In the genomic region with DNA sequence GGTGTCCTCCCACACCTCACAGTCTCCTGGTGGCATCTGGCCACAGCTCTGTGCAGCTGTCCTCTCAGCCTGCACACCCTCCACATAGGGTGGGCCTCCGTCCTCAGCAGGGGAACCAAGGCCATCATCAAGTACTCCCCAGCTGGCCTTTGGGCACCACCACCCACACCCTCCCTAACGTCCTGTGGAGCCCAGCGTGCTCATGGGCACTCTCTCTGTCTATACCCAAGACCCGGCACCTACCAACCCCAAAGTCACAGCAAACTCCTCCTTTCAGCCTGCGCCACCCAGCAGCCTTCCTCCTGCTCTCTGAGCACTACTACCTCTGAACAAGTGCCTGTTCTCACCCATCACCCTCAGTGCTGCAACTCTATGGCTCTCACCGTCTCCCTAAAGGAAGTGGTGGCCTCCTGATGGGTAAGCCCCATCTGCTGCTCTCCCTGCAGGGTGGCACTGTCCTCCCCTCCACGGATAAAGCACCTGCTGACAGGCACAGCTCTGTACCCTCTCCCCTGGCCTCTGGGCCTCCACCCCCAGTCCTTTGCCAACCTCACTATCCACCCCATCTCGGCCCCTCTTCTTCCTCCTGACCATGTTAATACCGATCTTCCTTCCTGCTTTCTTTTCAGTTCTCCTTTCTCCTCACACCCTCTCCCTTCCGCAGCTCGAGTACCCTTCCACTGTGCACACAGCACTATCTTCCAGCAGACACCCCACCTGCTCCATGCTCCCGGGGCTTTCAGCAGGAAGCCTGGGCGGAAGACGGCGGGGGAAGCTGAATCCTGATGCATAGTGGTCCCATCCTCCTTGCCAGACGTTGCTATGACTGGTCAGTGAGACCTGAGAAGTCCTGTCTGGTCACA, we compare ENCODE assay signal across 14 cellular contexts. TPM values are rescaled to one million over a fixed set of nuclear protein-coding genes. Genes with fewer than 3 reads are reported as not detected.
DNase-seq lines count a peak whose midpoint lies in the region; ATAC-seq and TF ChIP-seq lines count a peak whose summit lies in the region.
"Had no signal": no experiment of that assay in that cellular context is flagged by ENCODE, and none has a peak within 500 bp of the region (broad histone marks: within the 10 kb centered on the region; RNA-seq: fewer than 3 reads in every experiment).

No MANE protein-coding gene starts in this region.

- no peaks in the 10 kb centered on the region for H3K9me3 Mint-ChIP-seq in activated naive CD8-positive, alpha-beta T cell treated with anti-CD3 and anti-CD28 coated beads, Interleukin-2, amount 50 U/mL, for 24 hours

- H3K4me1 ChIP-seq in right atrium auricular region (peaks cover 0 to 14% of the 10 kb centered on the region in 2 donors), heart right ventricle (peaks cover 0 to 16% (median 11%) of the 10 kb centered on the region in 9 donors)

- H3K36me3 Mint-ChIP-seq in activated naive CD8-positive, alpha-beta T cell treated with anti-CD3 and anti-CD28 coated beads, Interleukin-2, amount 50 U/mL, for 24 hours (ENCODE audit: low read depth) = no peaks in the 10 kb centered on the region

- H3K27ac Mint-ChIP-seq in activated naive CD8-positive, alpha-beta T cell treated with anti-CD3 and anti-CD28 coated beads, Interleukin-2, amount 50 U/mL, for 24 hours = no peak overlapping the region

- no peak overlapping the region for H3K4me3 Mint-ChIP-seq in activated naive CD8-positive, alpha-beta T cell treated with anti-CD3 and anti-CD28 coated beads, Interleukin-2, amount 50 U/mL, for 24 hours

- 83 to 85% methylated on average over 16 of the region's 16 CpGs for WGBS in heart right ventricle, 2 donors

- H3K36me3 ChIP-seq in right atrium auricular region (no peaks in the 10 kb centered on the region), heart right ventricle (peaks cover 0 to 20% (median 0%) of the 10 kb centered on the region in 9 donors)

- H3K4me3 ChIP-seq in right atrium auricular region (no peak overlapping the region), heart right ventricle (no peak overlapping the region)
- H3K4me3 ChIP-seq: GM23248, hepatocyte had no signal

- H3K27me3 Mint-ChIP-seq in activated naive CD8-positive, alpha-beta T cell treated with anti-CD3 and anti-CD28 coated beads, Interleukin-2, amount 50 U/mL, for 24 hours = no peaks in the 10 kb centered on the region

- TF ChIP-seq CTCF in right atrium auricular region (IDR thresholded peaks at IDR 0.05) (no peak), heart right ventricle (IDR thresholded peaks at IDR 0.05) (no peak)

- intact Hi-C loops in heart right ventricle (cut with DNase I) = no loop called here

- H3K27me3 ChIP-seq in right atrium auricular region (no peaks in the 10 kb centered on the region), heart right ventricle (no peaks in the 10 kb centered on the region)
- H3K27me3 ChIP-seq: hepatocyte had no signal

- DNase-seq in right atrium auricular region (ENCODE audit: low spot score) (peak; percentile 54), heart right ventricle (no peak), ureter (ENCODE audit: low spot score) (peak; percentile 22)
- no peak for DNase-seq in activated naive CD8-positive, alpha-beta T cell treated with anti-CD3 and anti-CD28 coated beads, Interleukin-2, amount 50 U/mL, for 24 hours
- DNase-seq: activated naive CD4-positive, alpha-beta T cell treated with Interleukin-2 at 50 U/mL for 16 hours; left ventricle myocardium superior; NCI-H1436; SK-N-SH had no signal

- H3K4me1 Mint-ChIP-seq in activated naive CD8-positive, alpha-beta T cell treated with anti-CD3 and anti-CD28 coated beads, Interleukin-2, amount 50 U/mL, for 24 hours = peaks cover 14% of the 10 kb centered on the region

- H3K27ac ChIP-seq in right atrium auricular region = no peak overlapping the region
- no peak overlapping the region for H3K27ac ChIP-seq in heart right ventricle
- H3K27ac ChIP-seq: GM23248, hepatocyte had no signal

- no peak for ATAC-seq in heart right ventricle
- peak; percentile 66 for ATAC-seq in HG02623 (IDR thresholded peaks at IDR 0.05; ENCODE audit: unreplicated experiment)
- ATAC-seq in activated naive CD8-positive, alpha-beta T cell treated with anti-CD3 and anti-CD28 coated beads, Interleukin-2, amount 50 U/mL, for 24 hours = peak; percentile 18
- ATAC-seq in HG03521 (IDR thresholded peaks at IDR 0.05; ENCODE audit: unreplicated experiment) = no peak
- no peak for ATAC-seq in HG02884 (IDR thresholded peaks at IDR 0.05; ENCODE audit: unreplicated experiment)
- ATAC-seq in HG03280 (IDR thresholded peaks at IDR 0.05; ENCODE audit: unreplicated experiment) = no peak
- ATAC-seq: left ventricle myocardium superior had no signal

- H3K9me3 ChIP-seq in right atrium auricular region (no peaks in the 10 kb centered on the region), heart right ventricle (peaks cover 0 to 6% (median 0%) of the 10 kb centered on the region in 11 donors)
- H3K9me3 ChIP-seq: SK-N-SH had no signal

RNA-seq across cellular contexts. Expression of a gene that starts 31.5 kb away (rescaled TPM):
- total RNA-seq in right atrium auricular region = 10 to 100 TPM; 34.1 to 39.6 TPM
- total RNA-seq in heart right ventricle = 10 to 100 TPM; 29.4 to 48.2 (median 40.1) TPM
- 10 to 100 TPM; 28.6 to 49.5 TPM for polyA plus RNA-seq in heart right ventricle
- 72.0 TPM for total RNA-seq in ureter

Comparison
In these comparisons a context has a peak if more than half of its experiments do, and no peak if none do; other contexts are left out.
1. DNase-seq: peak in right atrium auricular region (single experiment) and ureter (single experiment); none in heart right ventricle (0 of 2) and activated naive CD8-positive, alpha-beta T cell treated with anti-CD3 and anti-CD28 coated beads, Interleukin-2, amount 50 U/mL, for 24 hours (single experiment).
2. ATAC-seq: peak in HG02623 (single experiment) and activated naive CD8-positive, alpha-beta T cell treated with anti-CD3 and anti-CD28 coated beads, Interleukin-2, amount 50 U/mL, for 24 hours (single experiment); none in heart right ventricle (0 of 8), HG03521 (single experiment), HG02884 (single experiment) and HG03280 (single experiment).